In genomic region chr9:106916491-106917235, GRCh38 we compare ENCODE assay signal across 9 cellular contexts. TPM values are rescaled to one million over a fixed set of nuclear protein-coding genes. Genes with fewer than 3 reads are reported as not detected.
A peak's percentile ranks its signal among the peaks of the same experiment; 100 is the strongest.
DNase-seq lines count a peak whose midpoint lies in the region; ATAC-seq lines count a peak whose summit lies in the region.
"Had no signal": no experiment of that assay in that cellular context is flagged by ENCODE, and none has a peak within 500 bp of the region (broad histone marks: within the 10 kb centered on the region; RNA-seq: fewer than 3 reads in every experiment).

No MANE protein-coding gene starts in this region.

- no peaks in the 10 kb centered on the region for H3K27me3 ChIP-seq in muscle layer of duodenum (ENCODE audit: low read depth, low read length)
- H3K27me3 ChIP-seq in effector memory CD4-positive, alpha-beta T cell (replicated peaks; ENCODE audit: control insufficient read depth, insufficient read depth, low read length, poor library complexity, severe bottlenecking) = no peaks in the 10 kb centered on the region

- H3K36me3 ChIP-seq in muscle layer of duodenum (ENCODE audit: control insufficient read depth in 1 of 2, insufficient read depth in 2 of 2, low read length in 2 of 2) = no peaks in the 10 kb centered on the region
- no peaks in the 10 kb centered on the region for H3K36me3 ChIP-seq in effector memory CD4-positive, alpha-beta T cell (ENCODE audit: control insufficient read depth, insufficient read depth, low read length)

- ATAC-seq in esophagus mucosa (peak; percentile 84), HG03097 (IDR thresholded peaks at IDR 0.05; ENCODE audit: low FRiP score, unreplicated experiment) (no peak)

- DNase-seq in COLO829 (ENCODE audit: low spot score) = peak; percentile 81
- peak; percentile 88 for DNase-seq in OCI-M1 (lab: John Stamatoyannopoulos, UW)
- DNase-seq in activated T-cell treated with anti-CD3 and anti-CD28 coated beads for 4 hours = no peak
- no peak for DNase-seq in activated CD4-positive, CD25-positive, alpha-beta regulatory T cell (lab: John Stamatoyannopoulos, UW)
- DNase-seq in effector memory CD4-positive, alpha-beta T cell = no peak
- DNase-seq: aorta had no signal

- H3K4me3 ChIP-seq in muscle layer of duodenum (ENCODE audit: low read depth in 1 of 2, low read length in 2 of 2) = no peak overlapping the region
- no peak overlapping the region for H3K4me3 ChIP-seq in effector memory CD4-positive, alpha-beta T cell (ENCODE audit: insufficient read depth, low read depth, low read length, poor library complexity, severe bottlenecking)

- H3K4me1 ChIP-seq in muscle layer of duodenum (ENCODE audit: control insufficient read depth in 1 of 2, insufficient read depth in 2 of 2, low read length in 2 of 2) = peaks cover 14 to 34% of the 10 kb centered on the region in 2 donors
- no peaks in the 10 kb centered on the region for H3K4me1 ChIP-seq in effector memory CD4-positive, alpha-beta T cell (ENCODE audit: control insufficient read depth, insufficient read depth, low read length, poor library complexity, severe bottlenecking)

- no peaks in the 10 kb centered on the region for H3K9me3 ChIP-seq in muscle layer of duodenum (ENCODE audit: control insufficient read depth in 1 of 2, low read length in 2 of 2)
- no peaks in the 10 kb centered on the region for H3K9me3 ChIP-seq in effector memory CD4-positive, alpha-beta T cell (ENCODE audit: control insufficient read depth, low read length)

- H3K27ac ChIP-seq in muscle layer of duodenum (ENCODE audit: low read length) = peak overlapping the region; percentile 24
- H3K27ac ChIP-seq in effector memory CD4-positive, alpha-beta T cell (ENCODE audit: insufficient read depth, low read length, poor library complexity, severe bottlenecking) = no peak overlapping the region

RNA-seq across cellular contexts. Expression of gene ZNF462, which starts 53.7 kb away (rescaled TPM):
- total RNA-seq in esophagus mucosa = 25.9 TPM

Comparison
In these comparisons a context has a peak if more than half of its experiments do, and no peak if none do; other contexts are left out.
1. DNase-seq: peak in COLO829 (single experiment) and OCI-M1 (single experiment); none in activated T-cell treated with anti-CD3 and anti-CD28 coated beads for 4 hours (single experiment), activated CD4-positive, CD25-positive, alpha-beta regulatory T cell (0 of 4) and effector memory CD4-positive, alpha-beta T cell (0 of 3).